Comparison of ENCODE assay signal across 8 cellular contexts in the genomic region with DNA sequence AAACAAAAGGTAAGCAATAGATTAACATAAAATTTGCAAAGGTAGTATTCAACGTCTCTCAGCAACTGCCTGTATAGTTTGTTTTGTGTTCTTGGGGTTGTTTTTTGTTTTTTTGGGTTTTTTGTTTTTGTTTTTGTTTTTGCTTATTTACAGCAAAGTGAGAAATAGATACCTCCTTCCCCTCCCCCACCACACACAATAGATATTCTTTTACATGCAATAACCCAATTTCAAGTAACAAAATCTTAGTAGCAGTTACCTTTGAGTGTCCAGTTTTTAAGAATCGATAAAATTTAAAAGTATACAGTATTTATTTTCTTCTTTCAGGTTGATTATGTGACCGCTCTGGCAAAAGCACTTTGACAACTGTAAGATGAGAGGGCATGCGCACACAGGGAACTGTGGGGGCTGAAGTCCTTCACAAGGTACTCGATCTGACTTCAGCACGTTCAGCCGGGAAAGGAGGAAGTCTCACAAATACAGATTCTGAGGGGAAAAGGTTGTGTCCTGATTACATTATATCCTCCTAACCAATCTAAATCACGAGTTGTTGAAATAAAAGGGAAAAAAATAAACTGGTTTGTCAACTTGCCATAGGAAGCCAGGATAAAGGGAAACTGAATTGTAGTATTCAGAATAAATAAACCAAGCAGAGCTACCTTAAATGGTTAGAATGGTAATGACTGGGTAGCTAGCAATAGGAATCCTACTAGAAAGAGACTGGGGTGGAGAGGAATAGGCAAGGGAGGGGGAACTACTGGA. TPM values are rescaled to one million over a fixed set of nuclear protein-coding genes. Genes with fewer than 3 reads are reported as not detected.
DNase-seq lines count a peak whose midpoint lies in the region; ATAC-seq and TF ChIP-seq lines count a peak whose summit lies in the region.

No MANE protein-coding gene starts in this region.

- peak overlapping the region; percentile 39 for H3K4me3 ChIP-seq in Jurkat, Clone E6-1 (ENCODE audit: low read length)
- H3K4me3 ChIP-seq in Panc1 (ENCODE audit: low read depth in 2 of 2, low read length in 2 of 2) = peak overlapping the region; percentile 37 to 39
- H3K4me3 ChIP-seq in testis = peak overlapping the region in 1 of 2 donors; percentile 4

- POLR2A ChIA-PET in Panc1 (lab: Charles Lee) = no interaction called here

- H3K36me3 ChIP-seq in Panc1 (ENCODE audit: control insufficient read depth, insufficient read depth, low read length) = no peaks in the 10 kb centered on the region
- no peaks in the 10 kb centered on the region for H3K36me3 ChIP-seq in testis (ENCODE audit: low read depth, missing control alignments)

- WGBS in testis, 2 donors = 21 to 30% methylated on average over 8 of the region's 8 CpGs

- intact Hi-C loops in Panc1 (cut with micrococcal nuclease; ENCODE audit: unreplicated experiment) = loop anchor here (5.0 kb wide), 1 partner anchor 49 kb away; the partner anchor contains the start of genes CPEB3 and MARCHF5
- intact Hi-C loops in testis (cut with DNase I; ENCODE audit: low total_unique reads) = no loop called here

- BruUV-seq in Panc1 (replicated peaks; lab: Mats Ljungman, UMichigan) = no TSS peak

- CTCF ChIA-PET in Panc1 (lab: Charles Lee) = interaction anchor here (0.6 kb wide), 2 partner anchors 23 to 155 kb away, joined by 3 to 4 read pairs; no protein-coding TSS in a partner anchor

- DNase-seq in DMS79 (lab: John Stamatoyannopoulos, UW) (peak; percentile 44), Panc1 (ENCODE audit: low read depth, low spot score) (peak; percentile 39), fibroblast of peridontal ligament (ENCODE audit: extremely low read depth) (peak; percentile 72), myocyte (ENCODE audit: low read depth) (peak; percentile 81), testis (peak; percentile 84)
- DNase-seq in Jurkat, Clone E6-1 (ENCODE audit: low read depth, low spot score) = peak; percentile 53
- peak; percentile 48 for DNase-seq in activated naive CD4-positive, alpha-beta T cell treated with Interleukin-2 at 50 U/mL for 16 hours

- H3K4me1 ChIP-seq in Panc1 (ENCODE audit: control insufficient read depth, insufficient read depth, low read length) = peaks cover 17% of the 10 kb centered on the region
- H3K4me1 ChIP-seq in testis = peaks cover 13% of the 10 kb centered on the region

- TF ChIP-seq POLR2A in testis (IDR thresholded peaks at IDR 0.05) = no peak

- TF ChIP-seq CTCF in Panc1 (IDR thresholded peaks at IDR 0.05) (no peak), testis (IDR thresholded peaks at IDR 0.05) (no peak)

- H3K27me3 ChIP-seq in Panc1 (ENCODE audit: control insufficient read depth, insufficient read depth, low read length) = no peaks in the 10 kb centered on the region
- no peaks in the 10 kb centered on the region for H3K27me3 ChIP-seq in testis

- H3K9me3 ChIP-seq in Panc1 (ENCODE audit: control insufficient read depth, insufficient read depth, low read depth, low read length) = no peaks in the 10 kb centered on the region
- H3K9me3 ChIP-seq in testis = no peaks in the 10 kb centered on the region

- H3K27ac ChIP-seq in Panc1 (ENCODE audit: low read length) = peak overlapping the region; percentile 57
- H3K27ac ChIP-seq in testis = no peak overlapping the region

- in situ Hi-C loops in Panc1 (cut with HindIII; ENCODE audit: low pct_unique_long_range_greater_than_20kb, low sequenced_read_pairs) = no loop called here

- peak; percentile 77 for ATAC-seq in Panc1
- no peak for ATAC-seq in GM18861 (IDR thresholded peaks at IDR 0.05; ENCODE audit: unreplicated experiment)

RNA-seq across cellular contexts. Expression of gene CPEB3, which starts 47.8 kb away (rescaled TPM):
- 0.91 TPM for polyA plus RNA-seq in Jurkat, Clone E6-1 (2012; ENCODE audit: insufficient read depth, insufficient read length)
- total RNA-seq in Panc1 (2021; ENCODE audit: unreplicated experiment) = 2.4 TPM
- polyA plus RNA-seq in Panc1 (2012; ENCODE audit: insufficient read length) = 0.99 TPM
- 3.9 and 8.6 TPM in 2 replicates for total RNA-seq in myocyte
- polyA plus RNA-seq in myocyte (2012) = 1.2 TPM
- total RNA-seq in testis = 10 to 100 TPM; 19.4 to 32.4 TPM
- polyA plus RNA-seq in testis (ENCODE audit: insufficient read depth, low read depth, low replicate concordance) = 23.5 TPM

RNA-seq across cellular contexts. Expression of gene MARCHF5, which starts 47.9 kb away (rescaled TPM):
- polyA plus RNA-seq in Jurkat, Clone E6-1 (2012; ENCODE audit: insufficient read depth, insufficient read length) = 42.3 TPM
- total RNA-seq in Panc1 (2021; ENCODE audit: unreplicated experiment) (66.2 TPM), myocyte (13.0 and 13.3 TPM in 2 replicates), testis (10 to 100 TPM; 17.1 to 23.3 TPM)
- 36.7 TPM for polyA plus RNA-seq in Panc1 (2012; ENCODE audit: insufficient read length)
- 29.2 TPM for polyA plus RNA-seq in myocyte (2012)
- polyA plus RNA-seq in testis (ENCODE audit: insufficient read depth, low read depth, low replicate concordance) = 53.9 TPM
